ENCODE assay signal across 1 cellular context in genomic region chr12:64160021-64160717, GRCh38.
TF ChIP-seq lines count a peak whose summit lies in the region.

No MANE protein-coding gene starts in this region.

TF ChIP-seq in K562, 482 proteins besides CTCF, POLR2A, EP300 and RAD21 (continued from another document):
- TF ChIP-seq MTF1 (CRISPR knock-in tag; IDR thresholded peaks at IDR 0.05; ENCODE audit: borderline replicate concordance), result no peak
- TF ChIP-seq ZNF699 (CRISPR knock-in tag; IDR thresholded peaks at IDR 0.05; ENCODE audit: insufficient replicate concordance), result no peak
- no peak for TF ChIP-seq ELF2 (CRISPR knock-in tag; IDR thresholded peaks at IDR 0.05)
- TF ChIP-seq ZNF217 (CRISPR knock-in tag; IDR thresholded peaks at IDR 0.05), result no peak
- no peak for TF ChIP-seq CBX2 (IDR thresholded peaks at IDR 0.05; ENCODE audit: insufficient read depth, low read length, poor library complexity, severe bottlenecking)
TF ChIP-seq in K562: peak in this region for 0.
